In the genomic region with DNA sequence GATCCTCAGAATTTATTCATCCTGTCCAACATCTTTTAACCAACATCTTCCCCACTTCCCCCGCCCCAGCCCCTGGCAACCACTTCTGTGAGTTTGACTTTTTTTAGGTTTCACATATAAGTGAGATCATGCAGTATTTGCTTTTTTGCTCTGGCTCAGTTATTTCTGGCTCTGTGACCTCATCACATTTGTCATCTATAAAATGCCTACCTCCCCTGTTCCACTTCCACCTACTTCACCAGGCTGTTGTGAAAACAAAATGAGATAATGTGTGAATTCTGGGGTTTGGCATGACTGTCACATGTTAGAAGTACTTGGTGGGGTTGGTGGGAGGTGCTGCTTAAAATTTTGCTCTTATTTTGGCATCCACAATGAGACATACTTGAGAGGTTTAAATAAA, we compare ENCODE assay signal across 14 cellular contexts. TPM values are rescaled to one million over a fixed set of nuclear protein-coding genes. Genes with fewer than 3 reads are reported as not detected.
DNase-seq lines count a peak whose midpoint lies in the region; ATAC-seq lines count a peak whose summit lies in the region.
"Had no signal": no experiment of that assay in that cellular context is flagged by ENCODE, and none has a peak within 500 bp of the region (broad histone marks: within the 10 kb centered on the region; RNA-seq: fewer than 3 reads in every experiment).

No MANE protein-coding gene starts in this region.

- H3K27me3 Mint-ChIP-seq in stimulated activated naive CD8-positive, alpha-beta T cell treated with anti-CD3 and anti-CD28 coated beads, Interleukin-15, amount 100 ng/mL, for 72 hours: no peaks in the 10 kb centered on the region

- no peak overlapping the region for H3K4me3 Mint-ChIP-seq in stimulated activated naive CD8-positive, alpha-beta T cell treated with anti-CD3 and anti-CD28 coated beads, Interleukin-15, amount 100 ng/mL, for 72 hours

- intact Hi-C loops in left ventricle myocardium superior (cut with micrococcal nuclease): no loop called here
- intact Hi-C loops in cardiac septum (cut with DNase I): no loop called here

- H3K4me1 Mint-ChIP-seq in stimulated activated naive CD8-positive, alpha-beta T cell treated with anti-CD3 and anti-CD28 coated beads, Interleukin-15, amount 100 ng/mL, for 72 hours: peaks cover 22% of the 10 kb centered on the region

- H3K27ac Mint-ChIP-seq in stimulated activated naive CD8-positive, alpha-beta T cell treated with anti-CD3 and anti-CD28 coated beads, Interleukin-15, amount 100 ng/mL, for 72 hours: no peak overlapping the region

- DNase-seq in left ventricle myocardium superior (no peak), cardiac septum (ENCODE audit: low spot score) (no peak), amniotic epithelial cell (ENCODE audit: low read depth) (peak; percentile 18), AG20443 (ENCODE audit: low spot score) (no peak), COR-L47 (lab: John Stamatoyannopoulos, UW) (no peak), NCI-H526 (lab: John Stamatoyannopoulos, UW) (no peak)
- peak in 1 of 2 donors; percentile 34 for DNase-seq in stimulated activated naive CD8-positive, alpha-beta T cell treated with anti-CD3 and anti-CD28 coated beads, Interleukin-15, amount 100 ng/mL, for 72 hours
- DNase-seq: activated gamma-delta T cell treated with Interleukin-2 at 50 U/mL for 16 hours; AML-193; midbrain; SHP77; stimulated activated CD4-positive, alpha-beta T cell treated with anti-CD3 and anti-CD28 coated beads, Interleukin-2, amount 100 ng/mL, for 48 hours had no signal

- no peaks in the 10 kb centered on the region for H3K9me3 Mint-ChIP-seq in stimulated activated naive CD8-positive, alpha-beta T cell treated with anti-CD3 and anti-CD28 coated beads, Interleukin-15, amount 100 ng/mL, for 72 hours

- peak; percentile 72 for ATAC-seq in left ventricle myocardium superior
- ATAC-seq in HG03045 (IDR thresholded peaks at IDR 0.05; ENCODE audit: unreplicated experiment): peak; percentile 34
- peak; percentile 80 for ATAC-seq in stimulated activated naive CD8-positive, alpha-beta T cell treated with anti-CD3 and anti-CD28 coated beads, Interleukin-15, amount 100 ng/mL, for 72 hours
- ATAC-seq: K562 had no signal

RNA-seq across cellular contexts. Expression of gene HHAT, which starts 18.4 kb away (rescaled TPM):
- total RNA-seq in left ventricle myocardium superior: 1.9 TPM
- total RNA-seq in cardiac septum: 2.4 TPM
